Comparison of ENCODE assay signal across 25 cellular contexts in the genomic region with DNA sequence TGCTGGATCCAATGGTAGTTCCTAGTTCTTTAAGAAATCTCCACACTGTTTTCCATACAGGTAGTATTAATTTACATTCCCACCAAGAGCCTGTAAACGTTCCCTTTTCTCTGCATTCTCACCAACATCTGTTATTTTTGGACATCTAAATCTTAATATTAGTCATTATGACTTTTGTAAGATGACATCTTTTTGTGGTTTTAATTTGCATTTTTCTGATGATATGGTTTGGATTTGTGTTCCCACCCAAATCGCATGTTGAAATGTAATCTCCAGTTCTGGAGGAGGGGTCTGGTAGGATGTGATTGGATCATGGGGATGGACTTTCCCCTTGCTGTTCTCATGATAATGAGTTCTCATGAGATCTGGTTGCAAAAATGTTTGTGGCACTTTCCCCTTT.
"Had no signal": no experiment of that assay in that cellular context is flagged by ENCODE, and none has a peak within 500 bp of the region (broad histone marks: within the 10 kb centered on the region; RNA-seq: fewer than 3 reads in every experiment).

No MANE protein-coding gene starts in this region.

- ATAC-seq: esophagus mucosa; left cardiac atrium; lower lobe of right lung; natural killer cell treated with Interleukin-12 subunit alpha and Interleukin-12 subunit beta and Interleukin-15 and Interleukin-18, amount 100 ng/mL, for 72 hours; right cardiac atrium; stimulated activated naive CD8-positive, alpha-beta T cell treated with anti-CD3 and anti-CD28 coated beads, Interleukin-15, Interleukin-2, amounts not matched to agents 100 U/mL and 50 U/mL, for 24 hours had no signal

- H3K4me1 ChIP-seq: left ventricle myocardium inferior, lower lobe of right lung, neural progenitor cell, tibial artery, upper lobe of left lung, uterus had no signal

- H3K27me3 Mint-ChIP-seq: natural killer cell treated with Interleukin-12 subunit alpha and Interleukin-12 subunit beta and Interleukin-15 and Interleukin-18, amount 100 ng/mL, for 72 hours had no signal

- DNase-seq: dorsolateral prefrontal cortex; effector CD8-positive, alpha-beta T cell; foreskin melanocyte; head of caudate nucleus; kidney; left cardiac atrium; left ventricle myocardium inferior; lower lobe of right lung; mesenchymal stem cell; midbrain; nucleus accumbens; ovary; right cardiac atrium; stimulated activated CD4-positive, alpha-beta T cell treated with anti-CD3 and anti-CD28 coated beads, Interleukin-2, amount 100 ng/mL, for 48 hours; stimulated activated naive CD8-positive, alpha-beta T cell treated with anti-CD3 and anti-CD28 coated beads, Interleukin-15, Interleukin-2, amounts not matched to agents 100 U/mL and 50 U/mL, for 24 hours; tibial artery; upper lobe of left lung; uterus had no signal

- H3K4me1 Mint-ChIP-seq: neural progenitor cell had no signal

- H3K9ac ChIP-seq: neural progenitor cell had no signal

- FAIRE-seq: endometrium, kidney had no signal

- H3K4me3 ChIP-seq: coronary artery, dorsolateral prefrontal cortex, hepatocyte, left ventricle myocardium inferior, lower lobe of right lung, neural progenitor cell, ovary, smooth muscle cell, tibial artery, upper lobe of left lung, uterus had no signal

- H3K4me3 Mint-ChIP-seq: natural killer cell treated with Interleukin-12 subunit alpha and Interleukin-12 subunit beta and Interleukin-15 and Interleukin-18, amount 100 ng/mL, for 72 hours; neural progenitor cell had no signal

- H3K36me3 ChIP-seq: left ventricle myocardium inferior, lower lobe of right lung, neural progenitor cell, ovary, tibial artery, upper lobe of left lung, uterus had no signal

- H3K4me2 ChIP-seq: hepatocyte, neural progenitor cell, smooth muscle cell had no signal

- H3K9me3 ChIP-seq: ovary, uterus had no signal

- H3K79me2 ChIP-seq: hepatocyte had no signal

- H3K27ac ChIP-seq: coronary artery, dorsolateral prefrontal cortex, hepatocyte, left ventricle myocardium inferior, lower lobe of right lung, neural progenitor cell, ovary, tibial artery, upper lobe of left lung, uterus had no signal

- H2AFZ ChIP-seq: hepatocyte, neural progenitor cell had no signal

- H3K27me3 ChIP-seq: dorsolateral prefrontal cortex, hepatocyte, neural progenitor cell, ovary, tibial artery, upper lobe of left lung, uterus had no signal

- H3K27ac Mint-ChIP-seq: natural killer cell treated with Interleukin-12 subunit alpha and Interleukin-12 subunit beta and Interleukin-15 and Interleukin-18, amount 100 ng/mL, for 72 hours; neural progenitor cell had no signal
